Comparison of ENCODE assay signal across 17 cellular contexts in the genomic region with DNA sequence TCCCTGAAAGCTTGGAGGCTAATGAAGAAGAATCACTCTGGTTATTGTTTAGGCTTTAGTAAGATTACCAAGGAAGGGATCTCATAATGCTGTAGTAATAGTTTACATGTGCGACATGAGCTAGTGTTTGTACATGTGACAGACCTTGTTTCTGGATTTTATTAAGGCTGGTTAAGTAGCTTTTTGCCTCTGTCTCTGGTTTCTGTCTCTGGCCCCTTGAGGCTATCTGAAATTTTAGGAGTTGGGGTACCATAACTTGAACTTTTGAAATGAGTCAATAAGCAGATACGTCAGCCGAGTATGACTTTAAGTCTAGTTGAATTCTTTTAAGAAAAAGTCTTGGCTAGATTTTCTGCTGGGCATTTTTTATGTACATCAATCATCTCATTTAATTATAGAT. TPM values are rescaled to one million over a fixed set of nuclear protein-coding genes. Genes with fewer than 3 reads are reported as not detected.
DNase-seq lines count a peak whose midpoint lies in the region; ATAC-seq, FAIRE-seq and TF ChIP-seq lines count a peak whose summit lies in the region.
"Had no signal": no experiment of that assay in that cellular context is flagged by ENCODE, and none has a peak within 500 bp of the region (broad histone marks: within the 10 kb centered on the region; RNA-seq: fewer than 3 reads in every experiment).

No MANE protein-coding gene starts in this region.

- no peak overlapping the region for H3K9ac ChIP-seq in SK-N-SH

- H3K27ac Mint-ChIP-seq in CD4-positive, CD25-positive, alpha-beta regulatory T cell, result peak overlapping the region in 2 of 3 donors; percentile 55 to 60
- H3K27ac Mint-ChIP-seq in activated naive CD4-positive, alpha-beta T cell treated with anti-CD3 and anti-CD28 coated beads, Interleukin-2, amount 50 U/mL, for 72 hours, result no peak overlapping the region

- H3K27me3 Mint-ChIP-seq in CD4-positive, CD25-positive, alpha-beta regulatory T cell, result no peaks in the 10 kb centered on the region

- POLR2A ChIA-PET in SK-N-SH (lab: Yijun Ruan, JAX), result interaction anchor here (1.3 to 1.5 kb wide), 3 partner anchors 9 to 69 kb away, joined by 4 to 6 read pairs (median 5); a partner anchor contains a TSS

- no peak; the same call in 1 of the 2 replicates for TF ChIP-seq RAD21 in SK-N-SH (IDR thresholded peaks at IDR 0.05; ENCODE audit: low read length)

- H3K9me3 ChIP-seq in CD4-positive, CD25-positive, alpha-beta regulatory T cell (ENCODE audit: control insufficient read depth in 2 of 2, low read length in 2 of 2), result no peaks in the 10 kb centered on the region
- no peaks in the 10 kb centered on the region for H3K9me3 ChIP-seq in SK-N-SH
- H3K9me3 ChIP-seq: HAP-1 had no signal

- no peak overlapping the region for H3K27ac ChIP-seq in CD4-positive, CD25-positive, alpha-beta regulatory T cell (ENCODE audit: insufficient read depth, low read length, poor library complexity, severe bottlenecking)
- peak overlapping the region in 1 of 2 experiments; percentile 68; a peak in 2 of 4 replicates for H3K27ac ChIP-seq in SK-N-SH (ENCODE audit: low read depth in 2 of 2, low read length in 1 of 2)
- H3K27ac ChIP-seq: PC-9 had no signal

- H3F3A ChIP-seq in SK-N-SH (replicated peaks; ENCODE audit: insufficient read depth), result peaks cover 5% of the 10 kb centered on the region

- TF ChIP-seq EP300 in SK-N-SH (IDR thresholded peaks at IDR 0.05; ENCODE audit: borderline replicate concordance in 1 of 2, low read depth in 1 of 2, low read length in 1 of 2), result peak in 1 of 2 experiments; percentile 91; a peak in 2 of 4 replicates

- H4K20me1 ChIP-seq in SK-N-SH (ENCODE audit: insufficient read depth), result peaks cover 13% of the 10 kb centered on the region; the same call in 1 of the 2 replicates

- no peaks in the 10 kb centered on the region for H3K9me2 ChIP-seq in SK-N-SH

- peak; percentile 38 for FAIRE-seq in GM18507 (lab: Jason Lieb, UNC)

- H3K36me3 Mint-ChIP-seq in CD4-positive, CD25-positive, alpha-beta regulatory T cell, result peaks cover 5% of the 10 kb centered on the region
- no peaks in the 10 kb centered on the region for H3K36me3 Mint-ChIP-seq in activated naive CD4-positive, alpha-beta T cell treated with anti-CD3 and anti-CD28 coated beads, Interleukin-2, amount 50 U/mL, for 72 hours

- H3K36me3 ChIP-seq in CD4-positive, CD25-positive, alpha-beta regulatory T cell (ENCODE audit: control insufficient read depth, insufficient read depth, low read length), result no peaks in the 10 kb centered on the region
- H3K36me3 ChIP-seq in SK-N-SH (replicated peaks in 1 of 2; ENCODE audit: control insufficient read depth in 1 of 2, insufficient read depth in 2 of 2, low read length in 1 of 2), result peaks cover 0 to 8% of the 10 kb centered on the region in 2 experiments
- H3K36me3 ChIP-seq: HAP-1 had no signal

- in situ Hi-C loops in G401 (cut with HindIII; ENCODE audit: low sequenced_read_pairs), result no loop called here

- WGBS in SK-N-SH (ENCODE audit: low lambda C conversion rate), result 58% methylated on average over 3 of the region's 3 CpGs

- ATAC-seq in CD4-positive, CD25-positive, alpha-beta regulatory T cell (ENCODE audit: low read depth in 2 of 2), result no peak
- no peak for ATAC-seq in activated naive CD4-positive, alpha-beta T cell treated with anti-CD3 and anti-CD28 coated beads, Interleukin-2, amount 50 U/mL, for 72 hours
- ATAC-seq in GM19452 (IDR thresholded peaks at IDR 0.05; ENCODE audit: unreplicated experiment), result no peak

- no peak for TF ChIP-seq CTCF in SK-N-SH (IDR thresholded peaks at IDR 0.05)
- TF ChIP-seq CTCF in fibroblast of mammary gland (conservative IDR thresholded peaks at IDR 0.05; ENCODE audit: control insufficient read depth, insufficient read depth, low read depth, low read length), result no peak

- no peaks in the 10 kb centered on the region for H3K4me1 ChIP-seq in CD4-positive, CD25-positive, alpha-beta regulatory T cell (ENCODE audit: control insufficient read depth, insufficient read depth, low read length, poor library complexity, severe bottlenecking)
- peaks cover 0 to 6% of the 10 kb centered on the region in 2 experiments; a peak in 2 of 4 replicates for H3K4me1 ChIP-seq in SK-N-SH (ENCODE audit: control insufficient read depth in 1 of 2, insufficient read depth in 2 of 2, low read depth in 1 of 2, low read length in 1 of 2)
- H3K4me1 ChIP-seq: HAP-1 had no signal

- H3K4me3 ChIP-seq in CD4-positive, CD25-positive, alpha-beta regulatory T cell (ENCODE audit: low read depth, low read length), result no peak overlapping the region
- H3K4me3 ChIP-seq in SK-N-SH (ENCODE audit: low read depth in 2 of 2, low read length in 1 of 2) (no peak overlapping the region), fibroblast of mammary gland (ENCODE audit: control insufficient read depth, low read depth, low read length) (no peak overlapping the region)
- H3K4me3 ChIP-seq: HAP-1, PC-9 had no signal

- peaks cover 82% of the 10 kb centered on the region for H3K79me2 ChIP-seq in SK-N-SH (ENCODE audit: insufficient read depth)

- peaks cover 28 to 43% (median 33%) of the 10 kb centered on the region in 4 donors for H3K4me1 Mint-ChIP-seq in CD4-positive, CD25-positive, alpha-beta regulatory T cell

- no peak overlapping the region for H3K4me3 Mint-ChIP-seq in CD4-positive, CD25-positive, alpha-beta regulatory T cell

- CTCF ChIA-PET in SK-N-SH (lab: Yijun Ruan, JAX), result interaction anchor here (0.6 to 1.0 kb wide), 3 partner anchors 9 to 150 kb away, joined by 3 read pairs; no protein-coding TSS in a partner anchor

- DNase-seq in CD4-positive, CD25-positive, alpha-beta regulatory T cell, result no peak
- no peak for DNase-seq in GM18507 (ENCODE audit: extremely low spot score, insufficient read length, low read depth)
- DNase-seq in SK-N-SH, result peak; percentile 66
- DNase-seq in fibroblast of mammary gland (ENCODE audit: low read depth), result peak; percentile 8
- no peak for DNase-seq in activated naive CD4-positive, alpha-beta T cell treated with anti-CD3 and anti-CD28 coated beads, Interleukin-2, amount 50 U/mL, for 72 hours (ENCODE audit: low spot score in 2 of 2)
- DNase-seq in G401 (ENCODE audit: low spot score), result no peak
- no peak for DNase-seq in dermis blood vessel endothelial cell
- DNase-seq: C1 segment of cervical spinal cord, COR-L47, IMR-90, NCI-H1417, NCI-H2081, NCI-H2227 treated with DMSO at 0.1 percent for 48 hours, NCI-H526 treated with DMSO at 0.1 percent for 48 hours, PC-9 had no signal

- no peaks in the 10 kb centered on the region for H3K9me3 Mint-ChIP-seq in CD4-positive, CD25-positive, alpha-beta regulatory T cell
- no peaks in the 10 kb centered on the region for H3K9me3 Mint-ChIP-seq in activated naive CD4-positive, alpha-beta T cell treated with anti-CD3 and anti-CD28 coated beads, Interleukin-2, amount 50 U/mL, for 72 hours

- H3K27me3 ChIP-seq in CD4-positive, CD25-positive, alpha-beta regulatory T cell (ENCODE audit: control insufficient read depth, insufficient read depth, low read length), result no peaks in the 10 kb centered on the region
- H3K27me3 ChIP-seq in SK-N-SH (ENCODE audit: insufficient read depth), result no peaks in the 10 kb centered on the region

- no peak overlapping the region for H2AFZ ChIP-seq in SK-N-SH (ENCODE audit: low read depth)
- H2AFZ ChIP-seq: PC-9 had no signal

- no peak overlapping the region for H3K4me2 ChIP-seq in SK-N-SH
- H3K4me2 ChIP-seq: PC-9 had no signal

TF ChIP-seq in SK-N-SH, 30 proteins besides CTCF, POLR2A, EP300 and RAD21 (continues in another document):
- peak; percentile 72; the same call in 1 of the 2 replicates for TF ChIP-seq MXI1 (IDR thresholded peaks at IDR 0.05; ENCODE audit: low read depth, low read length)
- TF ChIP-seq FOXJ3 (CRISPR knock-in tag; IDR thresholded peaks at IDR 0.05), result no peak
- TF ChIP-seq GATA2 (CRISPR knock-in tag; IDR thresholded peaks at IDR 0.05), result peak; percentile 53
- no peak for TF ChIP-seq FOSL2 (IDR thresholded peaks at IDR 0.05; ENCODE audit: borderline replicate concordance, low read depth)
- TF ChIP-seq MEF2A (IDR thresholded peaks at IDR 0.05; ENCODE audit: borderline replicate concordance, low read depth), result no peak
- TF ChIP-seq, protein P1, sequence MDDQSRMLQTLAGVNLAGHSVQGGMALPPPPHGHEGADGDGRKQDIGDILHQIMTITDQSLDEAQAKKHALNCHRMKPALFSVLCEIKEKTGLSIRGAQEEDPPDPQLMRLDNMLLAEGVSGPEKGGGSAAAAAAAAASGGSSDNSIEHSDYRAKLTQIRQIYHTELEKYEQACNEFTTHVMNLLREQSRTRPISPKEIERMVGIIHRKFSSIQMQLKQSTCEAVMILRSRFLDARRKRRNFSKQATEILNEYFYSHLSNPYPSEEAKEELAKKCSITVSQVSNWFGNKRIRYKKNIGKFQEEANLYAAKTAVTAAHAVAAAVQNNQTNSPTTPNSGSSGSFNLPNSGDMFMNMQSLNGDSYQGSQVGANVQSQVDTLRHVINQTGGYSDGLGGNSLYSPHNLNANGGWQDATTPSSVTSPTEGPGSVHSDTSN (IDR thresholded peaks at IDR 0.05), result no peak
- peak; percentile 59 for TF ChIP-seq CHD2 (IDR thresholded peaks at IDR 0.05; ENCODE audit: low read length, partially characterized antibody)

RNA-seq across cellular contexts. Expression of a gene that starts 9.5 kb away (rescaled TPM):
- 31.0 TPM for total RNA-seq in CD4-positive, CD25-positive, alpha-beta regulatory T cell
- 10 to 100 TPM; 11.8 to 14.8 (median 13.2) TPM for polyA plus RNA-seq in CD4-positive, CD25-positive, alpha-beta regulatory T cell
- polyA plus RNA-seq in SK-N-SH (2012; rRNA removed), result 11.0 and 11.7 TPM in 2 replicates
- polyA plus RNA-seq in SK-N-SH (2012; cell fraction: cytosol; rRNA removed), result 6.2 and 9.3 TPM in 2 replicates
- 34.3 and 42.2 TPM in 2 replicates for polyA plus RNA-seq in SK-N-SH (2012; cell fraction: nucleus; rRNA removed)
- total RNA-seq in activated naive CD4-positive, alpha-beta T cell treated with anti-CD3 and anti-CD28 coated beads, Interleukin-2, amount 50 U/mL, for 72 hours, result 10 to 100 TPM; 13.7 to 16.3 TPM
- 7.8 and 22.3 TPM in 2 replicates for total RNA-seq in G401 (2014; rRNA removed; shearing (Covaris generic))
- 4.2 and 5.3 TPM in 2 replicates for total RNA-seq in dermis blood vessel endothelial cell

RNA-seq across cellular contexts. Expression of a gene that starts 55.8 kb away (rescaled TPM):
- total RNA-seq in CD4-positive, CD25-positive, alpha-beta regulatory T cell, result 6.2 TPM
- polyA plus RNA-seq in CD4-positive, CD25-positive, alpha-beta regulatory T cell, result 1 to 10 TPM; 3.8 to 8.0 (median 4.9) TPM
- 11.2 TPM in 2 replicates for polyA plus RNA-seq in SK-N-SH (2012; rRNA removed)
- polyA plus RNA-seq in SK-N-SH (2012; cell fraction: cytosol; rRNA removed), result 6.0 and 8.9 TPM in 2 replicates
- polyA plus RNA-seq in SK-N-SH (2012; cell fraction: nucleus; rRNA removed), result 7.8 and 9.2 TPM in 2 replicates
- 1 to 10 TPM; 3.1 TPM for total RNA-seq in activated naive CD4-positive, alpha-beta T cell treated with anti-CD3 and anti-CD28 coated beads, Interleukin-2, amount 50 U/mL, for 72 hours
- 38.0 and 42.6 TPM in 2 replicates for total RNA-seq in G401 (2014; rRNA removed; shearing (Covaris generic))
- 7.2 and 8.8 TPM in 2 replicates for total RNA-seq in dermis blood vessel endothelial cell

Comparison
In these comparisons a context has a peak if more than half of its experiments do, and no peak if none do; other contexts are left out.
1. DNase-seq: peak in SK-N-SH (single experiment) and fibroblast of mammary gland (single experiment); none in CD4-positive, CD25-positive, alpha-beta regulatory T cell (0 of 3), GM18507 (single experiment), activated naive CD4-positive, alpha-beta T cell treated with anti-CD3 and anti-CD28 coated beads, Interleukin-2, amount 50 U/mL, for 72 hours (0 of 2), G401 (single experiment) and dermis blood vessel endothelial cell (single experiment).
2. H3K27ac Mint-ChIP-seq: peak in CD4-positive, CD25-positive, alpha-beta regulatory T cell (2 of 3); none in activated naive CD4-positive, alpha-beta T cell treated with anti-CD3 and anti-CD28 coated beads, Interleukin-2, amount 50 U/mL, for 72 hours (0 of 2).